Comparison of ENCODE assay signal across 19 cellular contexts in the genomic region with DNA sequence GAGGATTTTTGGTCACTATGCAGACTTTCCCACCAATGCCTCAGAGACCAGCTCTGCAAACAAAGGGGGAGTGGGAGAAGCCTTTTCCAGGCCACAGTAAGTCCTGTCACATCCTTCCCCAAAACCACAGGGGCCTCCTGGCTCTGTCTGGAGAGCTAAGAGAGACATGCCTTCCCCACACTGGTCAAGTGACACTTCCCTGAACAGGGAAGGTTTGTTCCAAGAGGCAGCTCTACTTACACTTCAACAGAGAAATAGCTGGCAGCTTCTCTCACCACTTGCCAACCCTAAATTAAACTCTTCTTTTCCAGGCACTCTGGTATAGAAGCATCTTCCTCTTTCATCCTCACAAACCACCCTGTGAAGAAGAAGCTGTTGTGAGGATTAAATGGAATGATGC. TPM values are rescaled to one million over a fixed set of nuclear protein-coding genes. Genes with fewer than 3 reads are reported as not detected.
A peak's percentile ranks its signal among the peaks of the same experiment; 100 is the strongest.
DNase-seq lines count a peak whose midpoint lies in the region; ATAC-seq and TF ChIP-seq lines count a peak whose summit lies in the region.
"Had no signal": no experiment of that assay in that cellular context is flagged by ENCODE, and none has a peak within 500 bp of the region (broad histone marks: within the 10 kb centered on the region; RNA-seq: fewer than 3 reads in every experiment).

No MANE protein-coding gene starts in this region.

- H3K36me3 ChIP-seq in left ventricle myocardium inferior (no peaks in the 10 kb centered on the region), psoas muscle (ENCODE audit: insufficient read depth in 1 of 2, low read depth in 1 of 2) (no peaks in the 10 kb centered on the region)

- TF ChIP-seq POLR2A in GM18505 (IDR thresholded peaks at IDR 0.05; ENCODE audit: borderline replicate concordance, extremely low read depth, insufficient read depth, insufficient read length) = no peak

- H3K4me3 ChIP-seq in left ventricle myocardium inferior = no peak overlapping the region
- no peak overlapping the region for H3K4me3 ChIP-seq in psoas muscle
- H3K4me3 ChIP-seq: GM23338 had no signal

- TF ChIP-seq CTCF in left ventricle myocardium inferior (IDR thresholded peaks at IDR 0.05; ENCODE audit: borderline replicate concordance) (no peak), psoas muscle (IDR thresholded peaks at IDR 0.05) (no peak)

- H3K4me1 ChIP-seq in left ventricle myocardium inferior (peaks cover 20% of the 10 kb centered on the region), psoas muscle (no peaks in the 10 kb centered on the region)

- intact Hi-C loops in left ventricle myocardium inferior (cut with micrococcal nuclease) (no loop called here), psoas muscle (cut with DNase I) (no loop called here)

- peaks cover 16% of the 10 kb centered on the region for H3K9me3 ChIP-seq in left ventricle myocardium inferior (replicated peaks)
- H3K9me3 ChIP-seq in psoas muscle = peaks cover 3% of the 10 kb centered on the region

- DNase-seq in DMS79 (lab: John Stamatoyannopoulos, UW) (peak; percentile 63), UCSD-AML1 (lab: John Stamatoyannopoulos, UW; ENCODE audit: unreplicated experiment) (peak; percentile 57), left ventricle myocardium inferior (no peak), psoas muscle (no peak), anterior cingulate cortex (lab: John Stamatoyannopoulos, UW) (no peak)
- DNase-seq: Calu3, H9, MM.1S, NCI-H2029, NCI-H2227 treated with DMSO at 0.1 percent for 48 hours, NCI-H526 treated with DMSO at 0.1 percent for 48 hours, SHP77 treated with DMSO at 0.1 percent for 48 hours had no signal

- H3K27me3 ChIP-seq in left ventricle myocardium inferior (ENCODE audit: low read depth) (no peaks in the 10 kb centered on the region), psoas muscle (ENCODE audit: insufficient read depth in 3 of 3, low read length in 2 of 3) (peaks cover 0 to 1% (median 0%) of the 10 kb centered on the region in 3 donors)

- ATAC-seq in psoas muscle (peak in 3 of 4 donors; percentile 37 to 67 (median 51)), GM21390 (IDR thresholded peaks at IDR 0.05; ENCODE audit: unreplicated experiment) (no peak), GM18505 (IDR thresholded peaks at IDR 0.05; ENCODE audit: unreplicated experiment) (no peak)
- ATAC-seq: GM23338 had no signal

- H3K27ac ChIP-seq in left ventricle myocardium inferior (replicated peaks) = peak overlapping the region; percentile 20
- H3K27ac ChIP-seq in psoas muscle = no peak overlapping the region
- H3K27ac ChIP-seq: HL-60, KMS-11 had no signal

RNA-seq across cellular contexts. Expression of a gene that starts 39.7 kb away (rescaled TPM):
- 0.47 TPM for total RNA-seq in left ventricle myocardium inferior
- not detected for total RNA-seq in psoas muscle
- polyA plus RNA-seq in psoas muscle = under 1 TPM in 2 of 3 donors, not detected in 1; 0.03 to 0.10 TPM
- total RNA-seq: GM23338, NCI-H460 had no signal
- polyA plus RNA-seq: GM23338, IgD-negative memory B cell had no signal

Comparison
In these comparisons a context has a peak if more than half of its experiments do, and no peak if none do; other contexts are left out.
1. DNase-seq: peak in DMS79 (single experiment) and UCSD-AML1 (single experiment); none in left ventricle myocardium inferior (single experiment), psoas muscle (0 of 2) and anterior cingulate cortex (0 of 58).
2. ATAC-seq: peak in psoas muscle (3 of 4); none in GM21390 (single experiment) and GM18505 (single experiment).